In genomic region chr1:24803220-24803619, GRCh38 we compare ENCODE assay signal across 1 cellular context.
TF ChIP-seq lines count a peak whose summit lies in the region.

No MANE protein-coding gene starts in this region.

TF ChIP-seq in SK-N-SH treated with all-trans-retinoic acid at 6 μM for 48 hours, 23 proteins besides CTCF, POLR2A, EP300 and RAD21 (continued from another document):
- TF ChIP-seq CSRNP3 (CRISPR knock-in tag; IDR thresholded peaks at IDR 0.05), result no peak
- no peak for TF ChIP-seq ZNF8 (CRISPR knock-in tag; IDR thresholded peaks at IDR 0.05)
